19 cellular contexts compared by ENCODE assay signal in genomic region chr11:115980336-115980735, GRCh38.
DNase-seq lines count a peak whose midpoint lies in the region; ATAC-seq and TF ChIP-seq lines count a peak whose summit lies in the region.
"Had no signal": no experiment of that assay in that cellular context is flagged by ENCODE, and none has a peak within 500 bp of the region (broad histone marks: within the 10 kb centered on the region; RNA-seq: fewer than 3 reads in every experiment).

No MANE protein-coding gene starts in this region.

- no peak for TF ChIP-seq POLR2A in prostate gland (IDR thresholded peaks at IDR 0.05)

- peaks cover 5% of the 10 kb centered on the region for H3K4me1 ChIP-seq in mesendoderm (ENCODE audit: control insufficient read depth, low read depth, low read length)
- no peaks in the 10 kb centered on the region for H3K4me1 ChIP-seq in prostate gland (replicated peaks)
- H3K4me1 ChIP-seq: BE2C, Caco-2 had no signal

- H4K5ac ChIP-seq in mesendoderm (ENCODE audit: low read length) = peak overlapping the region; percentile 65

- H3K4me3 ChIP-seq in mesendoderm (ENCODE audit: low read length) (no peak overlapping the region), prostate gland (no peak overlapping the region)
- H3K4me3 ChIP-seq: GM23338 had no signal

- H4K8ac ChIP-seq in mesendoderm (ENCODE audit: low read depth, low read length) = no peak overlapping the region

- no peaks in the 10 kb centered on the region for H3K36me3 ChIP-seq in mesendoderm (ENCODE audit: control insufficient read depth, insufficient read depth, low read length)
- no peaks in the 10 kb centered on the region for H3K36me3 ChIP-seq in prostate gland
- H3K36me3 ChIP-seq: BE2C had no signal

- no peak overlapping the region for H3K18ac ChIP-seq in mesendoderm (ENCODE audit: low read length)

- H3K56ac ChIP-seq in mesendoderm (ENCODE audit: low read length) = no peak overlapping the region

- peak; percentile 59 for DNase-seq in DMS79 (lab: John Stamatoyannopoulos, UW)
- peak; percentile 58 for DNase-seq in NCI-H446 treated with DMSO at 0.1 percent for 48 hours (lab: John Stamatoyannopoulos, UW)
- DNase-seq in mesendoderm = no peak
- DNase-seq in prostate gland (ENCODE audit: low spot score) = peak; percentile 13
- no peak for DNase-seq in HPDE6-E6E7 (ENCODE audit: extremely low spot score)
- DNase-seq in COR-L47 (lab: John Stamatoyannopoulos, UW) = no peak
- no peak for DNase-seq in glomerular visceral epithelial cell (ENCODE audit: extremely low spot score)
- DNase-seq: BE2C; Caco-2; CD4-positive, CD25-positive, alpha-beta regulatory T cell; EL; HCEC 1CT; KBM-7; NCI-H1694; NCI-H226; NCI-H526 had no signal

- intact Hi-C loops in prostate gland (cut with DNase I) = no loop called here

- no peak overlapping the region for H2BK5ac ChIP-seq in mesendoderm (ENCODE audit: low read length)

- no peaks in the 10 kb centered on the region for H3K9me3 ChIP-seq in prostate gland
- H3K9me3 ChIP-seq: BE2C, Caco-2 had no signal

- H2BK15ac ChIP-seq in mesendoderm (replicated peaks; ENCODE audit: low read depth) = no peak overlapping the region

- H3K4me2 ChIP-seq in mesendoderm (ENCODE audit: low read length) = no peak overlapping the region
- H3K4me2 ChIP-seq: GM23338 had no signal

- H3K27ac ChIP-seq in mesendoderm (ENCODE audit: low read depth, low read length) (no peak overlapping the region), prostate gland (no peak overlapping the region)

- WGBS in mesendoderm (ENCODE audit: extremely low coverage, insufficient coverage, low lambda C conversion rate) = no CpG with 5 or more reads among the region's 10 CpGs
- 25% methylated on average over 10 of the region's 10 CpGs for WGBS in prostate gland

- H3K23ac ChIP-seq in mesendoderm (ENCODE audit: low read length) = no peak overlapping the region

- H2AK5ac ChIP-seq in mesendoderm (ENCODE audit: low read length) = no peak overlapping the region

- H3K79me2 ChIP-seq in mesendoderm (ENCODE audit: control insufficient read depth, insufficient read depth, low read length) = no peaks in the 10 kb centered on the region

- no peak overlapping the region for H3K4ac ChIP-seq in mesendoderm (ENCODE audit: low read depth, low read length)

- ATAC-seq in GM21515 (IDR thresholded peaks at IDR 0.05; ENCODE audit: unreplicated experiment) = no peak
- ATAC-seq: GM23338, Right ventricle myocardium inferior had no signal

- H2BK120ac ChIP-seq in mesendoderm (ENCODE audit: low read depth, low read length) = no peak overlapping the region

- H3K79me1 ChIP-seq in mesendoderm (ENCODE audit: low read length) = no peaks in the 10 kb centered on the region

- no peak overlapping the region for H3K9ac ChIP-seq in mesendoderm (ENCODE audit: low read length)

- H3K27me3 ChIP-seq in mesendoderm (ENCODE audit: insufficient read depth, low read length, poor library complexity) = no peaks in the 10 kb centered on the region
- no peaks in the 10 kb centered on the region for H3K27me3 ChIP-seq in prostate gland (replicated peaks; ENCODE audit: insufficient read depth)
- H3K27me3 ChIP-seq: BE2C had no signal

- TF ChIP-seq CTCF in prostate gland (IDR thresholded peaks at IDR 0.05) = no peak

Comparison
In these comparisons a context has a peak if more than half of its experiments do, and no peak if none do; other contexts are left out.
1. DNase-seq: peak in DMS79 (single experiment), NCI-H446 treated with DMSO at 0.1 percent for 48 hours (single experiment) and prostate gland (single experiment); none in mesendoderm (single experiment), HPDE6-E6E7 (single experiment), COR-L47 (single experiment) and glomerular visceral epithelial cell (single experiment).